In the genomic region with DNA sequence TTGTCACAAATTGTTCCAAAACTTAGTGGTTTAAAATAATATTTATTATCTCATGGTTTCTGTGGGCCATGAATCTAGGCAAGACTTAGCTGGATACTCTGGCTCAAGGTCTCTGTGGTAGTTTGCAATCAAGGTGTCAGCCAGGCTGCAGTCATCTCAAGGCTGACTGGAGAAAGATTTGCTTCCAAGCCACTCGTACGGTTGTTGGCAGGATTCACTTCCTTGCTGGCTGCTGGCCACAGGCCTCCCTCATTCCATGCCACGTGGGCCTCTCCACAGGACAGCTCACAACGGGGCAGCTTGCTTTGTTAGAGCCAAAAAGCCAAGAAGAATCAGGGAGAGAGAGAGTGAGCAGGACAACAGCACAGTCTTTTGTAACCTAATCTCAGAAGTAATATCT, we compare ENCODE assay signal across 10 cellular contexts.
DNase-seq lines count a peak whose midpoint lies in the region; TF ChIP-seq lines count a peak whose summit lies in the region.
"Had no signal": no experiment of that assay in that cellular context is flagged by ENCODE, and none has a peak within 500 bp of the region (broad histone marks: within the 10 kb centered on the region; RNA-seq: fewer than 3 reads in every experiment).

No MANE protein-coding gene starts in this region.

- H3K23me2 ChIP-seq in H9 (ENCODE audit: insufficient read length, low read depth, low read length, poor library complexity, severe bottlenecking), result no peaks in the 10 kb centered on the region

- peaks cover 17 to 23% (median 19%) of the 10 kb centered on the region in 3 experiments; a peak in 6 of 7 replicates for H3K36me3 Mint-ChIP-seq in H9 (ENCODE audit: insufficient read depth in 1 of 3, low read depth in 3 of 3)
- no peaks in the 10 kb centered on the region for H3K36me3 Mint-ChIP-seq in T-helper 2 cell treated with Interferon-gamma antibody and Interleukin-4, amounts not matched to agents 5 μg/mL and 100 μg/mL, for 36 hours (ENCODE audit: low read depth)

- POLR2A ChIA-PET in HEK293T (lab: Yijun Ruan, JAX), result no interaction called here

- no peak overlapping the region for H3K18ac ChIP-seq in H9 (ENCODE audit: insufficient read length, low read depth, low read length)

- peak overlapping the region in 2 of 3 experiments; percentile 0 to 14; a peak in 3 of 7 replicates for H3K27ac Mint-ChIP-seq in H9
- no peak overlapping the region for H3K27ac Mint-ChIP-seq in T-helper 2 cell treated with Interferon-gamma antibody and Interleukin-4, amounts not matched to agents 5 μg/mL and 100 μg/mL, for 36 hours
- H3K27ac Mint-ChIP-seq: activated CD4-positive, alpha-beta memory T cell treated with anti-CD3 and anti-CD28 coated beads for 36 hours had no signal

- no peaks in the 10 kb centered on the region for H3K27me3 ChIP-seq in H9 (ENCODE audit: insufficient read depth, low read length)
- H3K27me3 ChIP-seq in tibial nerve, result no peaks in the 10 kb centered on the region
- H3K27me3 ChIP-seq: vagina had no signal

- H3K4me3 ChIP-seq in tibial nerve (no peak overlapping the region), coronary artery (no peak overlapping the region)
- H3K4me3 ChIP-seq: vagina had no signal

- H3K27me3 Mint-ChIP-seq in H9 (ENCODE audit: low read depth), result no peaks in the 10 kb centered on the region
- H3K27me3 Mint-ChIP-seq in T-helper 2 cell treated with Interferon-gamma antibody and Interleukin-4, amounts not matched to agents 5 μg/mL and 100 μg/mL, for 36 hours (ENCODE audit: low read depth), result peaks cover 19% of the 10 kb centered on the region

- no peak for TF ChIP-seq POLR2A in tibial nerve (IDR thresholded peaks at IDR 0.05)

- no peak overlapping the region for H4K8ac ChIP-seq in H9 (replicated peaks; ENCODE audit: insufficient read length, low read depth, low read length)

- H2BK5ac ChIP-seq in H9 (ENCODE audit: insufficient read length, low read length), result no peak overlapping the region

- DNase-seq in H9 (no peak), anterior cingulate cortex (lab: John Stamatoyannopoulos, UW) (peak in 33 of 58 donors; percentile 1 to 51 (median 17)), hypothalamus (lab: John Stamatoyannopoulos, UW) (peak in 33 of 51 donors; percentile 1 to 63 (median 23)), substantia nigra (lab: John Stamatoyannopoulos, UW) (peak in 36 of 49 donors; percentile 2 to 67 (median 21)), HEK293T (ENCODE audit: extremely low spot score) (no peak), tibial nerve (ENCODE audit: low spot score in 2 of 2) (no peak), coronary artery (ENCODE audit: low spot score) (no peak)
- no peak for DNase-seq in T-helper 2 cell treated with Interferon-gamma antibody and Interleukin-4, amounts not matched to agents 5 μg/mL and 100 μg/mL, for 36 hours (ENCODE audit: low spot score)
- DNase-seq: activated CD4-positive, alpha-beta memory T cell treated with anti-CD3 and anti-CD28 coated beads for 36 hours had no signal

- no peak overlapping the region for H3K9ac ChIP-seq in H9 (ENCODE audit: extremely low read depth, insufficient read length, low read length)

- no peak overlapping the region for H3K4ac ChIP-seq in H9 (ENCODE audit: low read depth, low read length)

- TF ChIP-seq EP300 in tibial nerve (IDR thresholded peaks at IDR 0.05), result no peak

- no peak overlapping the region for H4K91ac ChIP-seq in H9 (ENCODE audit: insufficient read length, low read depth, low read length)

- CTCF ChIA-PET in HEK293T (lab: Yijun Ruan, JAX), result no interaction called here

- H3K36me3 ChIP-seq in tibial nerve, result peaks cover 0 to 28% (median 0%) of the 10 kb centered on the region in 3 donors
- H3K36me3 ChIP-seq: vagina had no signal

- H3T11ph ChIP-seq in H9 (ENCODE audit: low read length), result no peak overlapping the region

- H3K79me2 ChIP-seq in H9 (ENCODE audit: insufficient read depth, low read length), result peaks cover 11% of the 10 kb centered on the region; the same call in 1 of the 2 replicates

- H3K4me1 ChIP-seq in H9 (ENCODE audit: insufficient read depth, low read length) (no peaks in the 10 kb centered on the region; the same call in 1 of the 2 replicates), tibial nerve (peaks cover 0 to 7% (median 0%) of the 10 kb centered on the region in 4 donors)
- H3K4me1 ChIP-seq: vagina had no signal

- no peaks in the 10 kb centered on the region for H3K9me3 ChIP-seq in H9 (ENCODE audit: control insufficient read depth, low read depth, low read length)
- H3K9me3 ChIP-seq in tibial nerve, result no peaks in the 10 kb centered on the region
- H3K9me3 ChIP-seq: vagina had no signal

- TF ChIP-seq CTCF in H9 (conservative IDR thresholded peaks at IDR 0.05), result no peak
- no peak for TF ChIP-seq CTCF in tibial nerve (IDR thresholded peaks at IDR 0.05)
- no peak for TF ChIP-seq CTCF in coronary artery (IDR thresholded peaks at IDR 0.05)

- H3K14ac ChIP-seq in H9 (ENCODE audit: insufficient read depth, low read length), result no peak overlapping the region

- H2BK15ac ChIP-seq in H9 (ENCODE audit: low read depth, low read length), result no peak overlapping the region

- peaks cover 22 to 25% of the 10 kb centered on the region in 2 experiments for H3K4me1 Mint-ChIP-seq in H9
- no peaks in the 10 kb centered on the region for H3K4me1 Mint-ChIP-seq in T-helper 2 cell treated with Interferon-gamma antibody and Interleukin-4, amounts not matched to agents 5 μg/mL and 100 μg/mL, for 36 hours (ENCODE audit: low read depth)

- H4K5ac ChIP-seq in H9 (ENCODE audit: insufficient read length, low read depth, low read length), result no peak overlapping the region

- no peak overlapping the region for H2BK20ac ChIP-seq in H9 (ENCODE audit: low read depth, low read length, poor library complexity, severe bottlenecking)

- H2AFZ ChIP-seq in H9 (ENCODE audit: low read length), result no peak overlapping the region

- H2BK120ac ChIP-seq in H9 (ENCODE audit: low read depth, low read length, poor library complexity, severe bottlenecking), result no peak overlapping the region

- H3K4me3 Mint-ChIP-seq in H9, result no peak overlapping the region
- H3K4me3 Mint-ChIP-seq in T-helper 2 cell treated with Interferon-gamma antibody and Interleukin-4, amounts not matched to agents 5 μg/mL and 100 μg/mL, for 36 hours, result no peak overlapping the region
- H3K4me3 Mint-ChIP-seq: activated CD4-positive, alpha-beta memory T cell treated with anti-CD3 and anti-CD28 coated beads for 36 hours had no signal

- H3K27ac ChIP-seq in H9 (ENCODE audit: insufficient read length, low read depth, low read length) (no peak overlapping the region), substantia nigra (ENCODE audit: low read depth, low read length, poor library complexity, severe bottlenecking) (no peak overlapping the region), tibial nerve (no peak overlapping the region), coronary artery (no peak overlapping the region)
- H3K27ac ChIP-seq: vagina had no signal

- no peaks in the 10 kb centered on the region for H4K20me1 ChIP-seq in H9 (ENCODE audit: control insufficient read depth, insufficient read depth, insufficient read length)

- no peak overlapping the region for H2BK12ac ChIP-seq in H9 (ENCODE audit: insufficient read length, low read depth, low read length)

- H3K4me2 ChIP-seq in H9 (ENCODE audit: insufficient read depth, insufficient read length, low read length), result no peak overlapping the region

- WGBS in H9 (ENCODE audit: extremely low coverage, insufficient read length, low lambda C conversion rate), result no CpG with 5 or more reads among the region's 4 CpGs
- 16 to 28% methylated on average over 4 of the region's 4 CpGs for WGBS in tibial nerve, 2 donors

- H3K56ac ChIP-seq in H9 (ENCODE audit: insufficient read length, low read depth, low read length), result no peak overlapping the region

- H3K9me3 Mint-ChIP-seq in H9, result no peaks in the 10 kb centered on the region
- H3K9me3 Mint-ChIP-seq in T-helper 2 cell treated with Interferon-gamma antibody and Interleukin-4, amounts not matched to agents 5 μg/mL and 100 μg/mL, for 36 hours, result no peaks in the 10 kb centered on the region
- H3K9me3 Mint-ChIP-seq: activated CD4-positive, alpha-beta memory T cell treated with anti-CD3 and anti-CD28 coated beads for 36 hours had no signal

- H3K23ac ChIP-seq in H9 (ENCODE audit: insufficient read length, low read depth, low read length), result no peak overlapping the region

- H2AK5ac ChIP-seq in H9 (ENCODE audit: insufficient read length, low read length), result no peak overlapping the region

- H3K79me1 ChIP-seq in H9 (ENCODE audit: insufficient read depth, low read depth, low read length, poor library complexity, severe bottlenecking), result peaks cover 3% of the 10 kb centered on the region

TF ChIP-seq in HEK293T, 16 proteins besides CTCF, POLR2A, EP300 and RAD21:
- TF ChIP-seq CTBP1 (IDR thresholded peaks at IDR 0.05; ENCODE audit: borderline replicate concordance), result no peak
- no peak for TF ChIP-seq ELF4 (IDR thresholded peaks at IDR 0.05)
- no peak for TF ChIP-seq ARNT (IDR thresholded peaks at IDR 0.05)
- no peak for TF ChIP-seq LEF1 (IDR thresholded peaks at IDR 0.05; ENCODE audit: borderline replicate concordance)
- no peak for TF ChIP-seq FOXM1 (IDR thresholded peaks at IDR 0.05; ENCODE audit: borderline replicate concordance)
- no peak for TF ChIP-seq TARDBP (IDR thresholded peaks at IDR 0.05)
- no peak for TF ChIP-seq SUZ12 (IDR thresholded peaks at IDR 0.05)
- no peak for TF ChIP-seq NFRKB (IDR thresholded peaks at IDR 0.05)
- TF ChIP-seq PKNOX1 (IDR thresholded peaks at IDR 0.05), result no peak
TF ChIP-seq in HEK293T: peak in this region for 0.

Comparison
In these comparisons a context has a peak if more than half of its experiments do, and no peak if none do; other contexts are left out.
1. DNase-seq: peak in anterior cingulate cortex (33 of 58), hypothalamus (33 of 51) and substantia nigra (36 of 49); none in H9 (single experiment), HEK293T (single experiment), tibial nerve (0 of 2), T-helper 2 cell treated with Interferon-gamma antibody and Interleukin-4, amounts not matched to agents 5 μg/mL and 100 μg/mL, for 36 hours (single experiment) and coronary artery (single experiment).